18 cellular contexts compared by ENCODE assay signal in the genomic region with DNA sequence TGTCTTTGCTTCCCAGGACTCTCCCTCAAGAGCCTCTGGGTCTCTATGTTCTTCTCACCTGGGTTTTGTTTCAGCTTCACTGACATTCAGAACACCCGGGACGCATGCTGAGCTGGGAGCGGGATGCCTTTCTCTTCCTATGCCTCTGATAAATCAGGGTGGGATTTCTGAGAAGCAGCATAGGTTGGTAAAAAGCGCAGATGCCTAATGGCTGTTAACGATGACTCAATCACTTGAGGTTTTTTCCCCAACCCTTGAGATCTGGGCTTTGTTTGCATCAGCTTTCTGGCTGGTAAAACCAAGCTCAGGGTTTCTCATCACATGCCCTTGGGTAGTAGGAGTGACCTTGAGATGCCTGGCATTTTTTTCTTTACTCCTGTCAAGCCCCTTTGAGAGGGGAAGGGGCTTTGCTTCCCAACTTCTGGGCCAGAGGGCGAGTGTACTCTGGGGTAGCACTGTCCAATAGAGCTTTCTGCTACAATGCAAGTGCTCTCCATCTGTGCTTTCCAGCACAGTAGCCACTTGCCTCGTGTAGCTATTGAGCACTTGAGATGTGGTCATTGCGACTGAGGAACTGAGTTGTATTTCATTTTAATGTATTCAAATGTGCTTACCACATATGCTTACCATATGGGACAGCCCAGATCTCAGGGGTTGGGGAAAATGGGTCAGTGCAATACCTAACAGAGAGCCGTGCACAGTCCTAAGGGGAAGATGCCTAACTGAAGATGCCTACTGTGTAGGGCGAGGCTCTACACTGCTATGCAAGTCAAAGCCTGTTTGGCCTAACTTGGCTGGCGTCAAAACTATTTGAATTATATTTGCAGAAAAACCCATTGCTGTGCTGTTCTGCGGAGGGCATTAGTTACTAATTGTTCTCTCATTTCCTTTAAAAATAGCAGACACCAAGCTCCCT.
A peak's percentile ranks its signal among the peaks of the same experiment; 100 is the strongest.
DNase-seq lines count a peak whose midpoint lies in the region; ATAC-seq and TF ChIP-seq lines count a peak whose summit lies in the region.
"Had no signal": no experiment of that assay in that cellular context is flagged by ENCODE, and none has a peak within 500 bp of the region (broad histone marks: within the 10 kb centered on the region; RNA-seq: fewer than 3 reads in every experiment).

No MANE protein-coding gene starts in this region.

- H3K9me2 ChIP-seq in GM23338 (ENCODE audit: insufficient read depth), result no peaks in the 10 kb centered on the region

- no peaks in the 10 kb centered on the region for H4K20me1 ChIP-seq in GM23338 (replicated peaks; ENCODE audit: insufficient read depth)

- no peaks in the 10 kb centered on the region for H3F3A ChIP-seq in GM23338 (replicated peaks; ENCODE audit: low read depth)

- no peak overlapping the region for H3K4me2 ChIP-seq in GM23338

- no peaks in the 10 kb centered on the region for H3K27me3 ChIP-seq in GM23338 (ENCODE audit: insufficient read depth)

- H3K4me3 ChIP-seq in GM23338, result no peak overlapping the region
- H3K4me3 ChIP-seq: heart right ventricle, SK-N-MC had no signal

- DNase-seq in DMS79 treated with DMSO at 0.1 percent for 48 hours (lab: John Stamatoyannopoulos, UW) (peak; percentile 84), GM23338 (ENCODE audit: low spot score) (peak; percentile 20), RWPE1 (ENCODE audit: low spot score) (no peak), glutamatergic neuron (no peak), NCI-H1930 (lab: John Stamatoyannopoulos, UW) (no peak)
- DNase-seq: activated CD4-positive, alpha-beta T cell treated with anti-CD3 and anti-CD28 coated beads for 36 hours; activated naive CD8-positive, alpha-beta T cell treated with anti-CD3 and anti-CD28 coated beads, Interleukin-2, amount 50 U/mL, for 24 hours; caudate nucleus; heart right ventricle; immature natural killer cell; NCI-H1694 treated with DMSO at 0.1 percent for 48 hours; NCI-H446 treated with DMSO at 0.1 percent for 48 hours; T1000 had no signal

- H3K27ac Mint-ChIP-seq in GM23338 (no peak overlapping the region), glutamatergic neuron (ENCODE audit: unreplicated experiment) (peak overlapping the region; percentile 35)
- H3K27ac Mint-ChIP-seq: activated CD4-positive, alpha-beta T cell treated with anti-CD3 and anti-CD28 coated beads for 36 hours; activated naive CD8-positive, alpha-beta T cell treated with anti-CD3 and anti-CD28 coated beads, Interleukin-2, amount 50 U/mL, for 24 hours; activated T-helper 2 cell treated with anti-CD3 and anti-CD28 coated beads, Interferon-gamma antibody, Interleukin-2, Interleukin-4, amounts not matched to agents 10 μg/mL and 5 μg/mL and 100 μg/mL, durations not matched to agents 14 hours and 24 hours and 36 hours; immature natural killer cell had no signal

- H3K4me1 Mint-ChIP-seq in GM23338, result 0 out of 3 replicates have a peak, but pooled peaks cover 4% of the 10 kb centered on the region
- peaks cover 8% of the 10 kb centered on the region for H3K4me1 Mint-ChIP-seq in glutamatergic neuron (ENCODE audit: low read depth, unreplicated experiment)
- H3K4me1 Mint-ChIP-seq: activated CD4-positive, alpha-beta T cell treated with anti-CD3 and anti-CD28 coated beads for 36 hours; immature natural killer cell had no signal

- no peak overlapping the region for H3K27ac ChIP-seq in GM23338 (ENCODE audit: low read depth)
- H3K27ac ChIP-seq in RWPE1, result peak overlapping the region; percentile 77
- H3K27ac ChIP-seq: SK-N-MC had no signal

- POLR2A ChIA-PET in RWPE1 (lab: Yijun Ruan, JAX; ENCODE audit: low non-redundant PET), result no interaction called here

- H3K4me3 Mint-ChIP-seq in GM23338, result no peak overlapping the region
- H3K4me3 Mint-ChIP-seq in glutamatergic neuron (ENCODE audit: unreplicated experiment), result no peak overlapping the region
- H3K4me3 Mint-ChIP-seq: activated CD4-positive, alpha-beta T cell treated with anti-CD3 and anti-CD28 coated beads for 36 hours; activated naive CD8-positive, alpha-beta T cell treated with anti-CD3 and anti-CD28 coated beads, Interleukin-2, amount 50 U/mL, for 24 hours; immature natural killer cell; nephron had no signal

- H3K27me3 Mint-ChIP-seq in GM23338 (ENCODE audit: insufficient read depth, low read depth, poor library complexity), result peaks cover 11% of the 10 kb centered on the region
- no peaks in the 10 kb centered on the region for H3K27me3 Mint-ChIP-seq in glutamatergic neuron (ENCODE audit: unreplicated experiment)

- CTCF ChIA-PET in RWPE1 (lab: Yijun Ruan, JAX), result no interaction called here

- no peaks in the 10 kb centered on the region for H3K36me3 ChIP-seq in GM23338 (ENCODE audit: insufficient read depth)
- H3K36me3 ChIP-seq: heart right ventricle had no signal

- peak; percentile 83 for ATAC-seq in GM23338
- no peak for ATAC-seq in GM18867 (IDR thresholded peaks at IDR 0.05; ENCODE audit: unreplicated experiment)
- ATAC-seq in GM19455 (IDR thresholded peaks at IDR 0.05; ENCODE audit: unreplicated experiment), result no peak
- ATAC-seq: activated CD4-positive, alpha-beta T cell treated with anti-CD3 and anti-CD28 coated beads for 36 hours; activated naive CD8-positive, alpha-beta T cell treated with anti-CD3 and anti-CD28 coated beads, Interleukin-2, amount 50 U/mL, for 24 hours had no signal

- H3K36me3 Mint-ChIP-seq in GM23338 (ENCODE audit: low read depth) (no peaks in the 10 kb centered on the region), glutamatergic neuron (ENCODE audit: unreplicated experiment) (no peaks in the 10 kb centered on the region)
- H3K36me3 Mint-ChIP-seq: immature natural killer cell had no signal

- H2AFZ ChIP-seq in GM23338, result peak overlapping the region; percentile 23; the same call in 1 of the 2 replicates

- no peaks in the 10 kb centered on the region for H3K4me1 ChIP-seq in GM23338 (ENCODE audit: insufficient read depth)

- TF ChIP-seq CTCF in GM23338 (conservative IDR thresholded peaks at IDR 0.05; ENCODE audit: low read depth in 2 of 2) (no peak), RWPE1 (conservative IDR thresholded peaks at IDR 0.05; ENCODE audit: low read depth) (no peak), glutamatergic neuron (IDR thresholded peaks at IDR 0.05; ENCODE audit: partially characterized antibody, unreplicated experiment) (no peak)

- H3K79me2 ChIP-seq in GM23338 (replicated peaks; ENCODE audit: insufficient read depth), result no peaks in the 10 kb centered on the region

- H3K9me3 Mint-ChIP-seq in GM23338, result no peaks in the 10 kb centered on the region
- peaks cover 2% of the 10 kb centered on the region for H3K9me3 Mint-ChIP-seq in glutamatergic neuron (ENCODE audit: unreplicated experiment)
- H3K9me3 Mint-ChIP-seq: activated naive CD8-positive, alpha-beta T cell treated with anti-CD3 and anti-CD28 coated beads, Interleukin-2, amount 50 U/mL, for 24 hours; activated T-helper 2 cell treated with anti-CD3 and anti-CD28 coated beads, Interferon-gamma antibody, Interleukin-2, Interleukin-4, amounts not matched to agents 10 μg/mL and 5 μg/mL and 100 μg/mL, durations not matched to agents 14 hours and 24 hours and 36 hours; immature natural killer cell; nephron had no signal

TF ChIP-seq in GM23338, 12 proteins besides CTCF, POLR2A, EP300 and RAD21 (continues in another document):
- TF ChIP-seq REST (IDR thresholded peaks at IDR 0.05; ENCODE audit: unreplicated experiment), result no peak

Comparison
In these comparisons a context has a peak if more than half of its experiments do, and no peak if none do; other contexts are left out.
1. DNase-seq: peak in DMS79 treated with DMSO at 0.1 percent for 48 hours (single experiment) and GM23338 (single experiment); none in RWPE1 (single experiment), glutamatergic neuron (single experiment) and NCI-H1930 (0 of 2).